ENCODE assay signal across 26 cellular contexts in genomic region chr9:16450578-16450977, GRCh38.
DNase-seq lines count a peak whose midpoint lies in the region; ATAC-seq, FAIRE-seq and TF ChIP-seq lines count a peak whose summit lies in the region.
"Had no signal": no experiment of that assay in that cellular context is flagged by ENCODE, and none has a peak within 500 bp of the region (broad histone marks: within the 10 kb centered on the region; RNA-seq: fewer than 3 reads in every experiment).

No MANE protein-coding gene starts in this region.

- ATAC-seq in GM18858 (IDR thresholded peaks at IDR 0.05; ENCODE audit: unreplicated experiment) = no peak
- ATAC-seq: left colon; Right ventricle myocardium inferior; stimulated activated memory B cell treated with anti-CD40 and anti-IgM and Interleukin-4, amounts not matched to agents 10 μg/mL and 1 μg/mL and 100 μg/mL, for 72 hours had no signal

- TF ChIP-seq POLR2A in H54 (IDR thresholded peaks at IDR 0.05; ENCODE audit: low read depth, low read length) = no peak

- DNase-seq in NCI-H2171 treated with DMSO at 0.1 percent for 48 hours (lab: John Stamatoyannopoulos, UW) (peak; percentile 27), NCI-H2171 (lab: John Stamatoyannopoulos, UW) (no peak), H54 (ENCODE audit: insufficient read length, low spot score) (no peak), NCI-H1092 treated with DMSO at 0.1 percent for 48 hours (lab: John Stamatoyannopoulos, UW) (peak; percentile 43), myocyte (ENCODE audit: low read depth) (peak; percentile 36), DMS153 (lab: John Stamatoyannopoulos, UW) (no peak)
- DNase-seq in stimulated activated CD4-positive, alpha-beta T cell treated with anti-CD3 and anti-CD28 coated beads, Interleukin-1b, Interleukin-23, amount 100 ng/mL, for 48 hours = no peak
- DNase-seq: activated CD4-positive, alpha-beta memory T cell treated with anti-CD3 and anti-CD28 coated beads, Interleukin-2, amount 10 ng/mL, durations not matched to agents 7 days and 5 days; activated CD4-positive, CD25-positive, alpha-beta regulatory T cell; AML-193; aorta; cortex of kidney; foreskin melanocyte; GDM1; GOT3; left colon; mesenchymal stem cell; NCI-H146; NCI-H774; occipital lobe; stimulated activated CD4-positive, alpha-beta T cell treated with anti-CD3 and anti-CD28 coated beads, Interleukin-4, amount 100 ng/mL, for 1 hour; SW 1271 had no signal

- peak; percentile 23 for FAIRE-seq in H54 (lab: Jason Lieb, UNC)
- FAIRE-seq: A204.1 had no signal

Comparison
In these comparisons a context has a peak if more than half of its experiments do, and no peak if none do; other contexts are left out.
1. DNase-seq: peak in NCI-H2171 treated with DMSO at 0.1 percent for 48 hours (single experiment), NCI-H1092 treated with DMSO at 0.1 percent for 48 hours (single experiment) and myocyte (single experiment); none in NCI-H2171 (single experiment), H54 (single experiment), DMS153 (single experiment) and stimulated activated CD4-positive, alpha-beta T cell treated with anti-CD3 and anti-CD28 coated beads, Interleukin-1b, Interleukin-23, amount 100 ng/mL, for 48 hours (single experiment).